ENCODE assay signal across 36 cellular contexts in genomic region chr2:49286726-49287125, GRCh38.
"Had no signal": no experiment of that assay in that cellular context is flagged by ENCODE, and none has a peak within 500 bp of the region (broad histone marks: within the 10 kb centered on the region; RNA-seq: fewer than 3 reads in every experiment).

No MANE protein-coding gene starts in this region.

- H3K4me3 Mint-ChIP-seq: activated CD4-positive, alpha-beta memory T cell treated with anti-CD3 and anti-CD28 coated beads for 36 hours; activated CD4-positive, alpha-beta T cell treated with anti-CD3 and anti-CD28 coated beads for 36 hours; activated CD4-positive, alpha-beta T cell treated with anti-CD3 and anti-CD28 coated beads, Interleukin-2, amount 10 ng/mL, durations not matched to agents 24 days and 14 days; activated CD8-positive, alpha-beta memory T cell treated with anti-CD3 and anti-CD28 coated beads, Interleukin-2, amount 10 ng/mL, durations not matched to agents 7 days and 5 days; activated CD8-positive, alpha-beta T cell treated with anti-CD3 and anti-CD28 coated beads, Interleukin-2, amount 10 ng/mL, durations not matched to agents 7 days and 5 days; activated naive CD4-positive, alpha-beta T cell treated with anti-CD3 and anti-CD28 coated beads for 36 hours; activated naive CD4-positive, alpha-beta T cell treated with anti-CD3 and anti-CD28 coated beads, Interleukin-2, amount 50 U/mL, for 24 hours; activated naive CD8-positive, alpha-beta T cell treated with anti-CD3 and anti-CD28 coated beads for 36 hours; activated naive CD8-positive, alpha-beta T cell treated with anti-CD3 and anti-CD28 coated beads, Interleukin-2, amount 50 U/mL, for 24 hours; activated T-helper 1 cell treated with anti-CD3 and anti-CD28 coated beads, Interleukin-12 subunit alpha, Interleukin-12 subunit beta, Interleukin-2, Interleukin-4 antibody, amounts not matched to agents 30 ng/mL and 10 ng/mL and 1 ng/mL, durations not matched to agents 14 hours and 24 hours and 36 hours; dendritic cell treated with granulocyte-macrophage colony-stimulating factor and Interleukin-4, amounts not matched to agents 40 ng/mL and 50 ng/mL, for 4 days; effector memory CD8-positive, alpha-beta T cell; T-helper 17 cell; T-helper 2 cell treated with Interferon-gamma antibody and Interleukin-4, amounts not matched to agents 5 μg/mL and 100 μg/mL, for 36 hours had no signal

- H3K4me1 ChIP-seq: adrenal gland, body of pancreas, esophagus squamous epithelium had no signal

- H3K27ac ChIP-seq: adrenal gland, body of pancreas, cardiac muscle cell, coronary artery, epithelial cell of prostate, esophagus squamous epithelium had no signal

- H3K27me3 Mint-ChIP-seq: activated CD4-positive, alpha-beta memory T cell treated with anti-CD3 and anti-CD28 coated beads for 36 hours; activated CD4-positive, alpha-beta T cell treated with anti-CD3 and anti-CD28 coated beads for 36 hours; activated CD4-positive, alpha-beta T cell treated with anti-CD3 and anti-CD28 coated beads, Interleukin-2, amount 10 ng/mL, durations not matched to agents 24 days and 14 days; activated CD8-positive, alpha-beta memory T cell treated with anti-CD3 and anti-CD28 coated beads, Interleukin-2, amount 10 ng/mL, durations not matched to agents 7 days and 5 days; activated naive CD4-positive, alpha-beta T cell treated with anti-CD3 and anti-CD28 coated beads, Interleukin-2, amount 50 U/mL, for 24 hours; activated naive CD8-positive, alpha-beta T cell treated with anti-CD3 and anti-CD28 coated beads for 36 hours; activated naive CD8-positive, alpha-beta T cell treated with anti-CD3 and anti-CD28 coated beads, Interleukin-2, amount 50 U/mL, for 24 hours; dendritic cell treated with granulocyte-macrophage colony-stimulating factor and Interleukin-4, amounts not matched to agents 40 ng/mL and 50 ng/mL, for 4 days; effector memory CD8-positive, alpha-beta T cell; T-helper 17 cell had no signal

- H3K9me3 Mint-ChIP-seq: activated CD4-positive, alpha-beta T cell treated with anti-CD3 and anti-CD28 coated beads, Interleukin-2, amount 10 ng/mL, durations not matched to agents 24 days and 14 days; activated naive CD4-positive, alpha-beta T cell treated with anti-CD3 and anti-CD28 coated beads for 36 hours; activated naive CD4-positive, alpha-beta T cell treated with anti-CD3 and anti-CD28 coated beads, Interleukin-2, amount 50 U/mL, for 24 hours; activated T-helper 1 cell treated with anti-CD3 and anti-CD28 coated beads, Interleukin-12 subunit alpha, Interleukin-12 subunit beta, Interleukin-2, Interleukin-4 antibody, amounts not matched to agents 30 ng/mL and 10 ng/mL and 1 ng/mL, durations not matched to agents 14 hours and 24 hours and 36 hours; activated T-helper 2 cell treated with anti-CD3 and anti-CD28 coated beads, Interferon-gamma antibody, Interleukin-2, Interleukin-4, amounts not matched to agents 10 μg/mL and 5 μg/mL and 100 μg/mL, durations not matched to agents 14 hours and 24 hours and 36 hours had no signal

- H3K4me3 ChIP-seq: adrenal gland, body of pancreas, cardiac muscle cell, coronary artery, esophagus squamous epithelium had no signal

- H3K27me3 ChIP-seq: adrenal gland, body of pancreas, cardiac muscle cell, esophagus squamous epithelium had no signal

- H3K9me3 ChIP-seq: adrenal gland, body of pancreas, esophagus squamous epithelium had no signal

- DNase-seq: activated CD4-positive, alpha-beta memory T cell treated with anti-CD3 and anti-CD28 coated beads for 36 hours; activated CD4-positive, alpha-beta T cell treated with anti-CD3 and anti-CD28 coated beads for 36 hours; activated CD4-positive, alpha-beta T cell treated with anti-CD3 and anti-CD28 coated beads, Interleukin-2, amount 10 ng/mL, durations not matched to agents 24 days and 14 days; activated CD4-positive, CD25-positive, alpha-beta regulatory T cell; activated CD4-positive, CD25-positive, alpha-beta regulatory T cell treated with anti-CD3 and anti-CD28 coated beads, Interleukin-2, amount 50 U/mL, for 72 hours; activated CD8-positive, alpha-beta memory T cell treated with anti-CD3 and anti-CD28 coated beads, Interleukin-2, amount 10 ng/mL, durations not matched to agents 7 days and 5 days; activated CD8-positive, alpha-beta memory T cell treated with anti-CD3 and anti-CD28 coated beads, Interleukin-2, amount 50 U/mL, for 4 hours; activated CD8-positive, alpha-beta T cell treated with anti-CD3 and anti-CD28 coated beads, Interleukin-2, amount 10 ng/mL, durations not matched to agents 7 days and 5 days; activated effector memory CD4-positive, alpha-beta T cell treated with anti-CD3 and anti-CD28 coated beads, Interleukin-2, amount 50 U/mL, for 16 hours; activated naive CD4-positive, alpha-beta T cell treated with anti-CD3 and anti-CD28 coated beads for 36 hours; activated naive CD8-positive, alpha-beta T cell treated with anti-CD3 and anti-CD28 coated beads for 36 hours; activated naive CD8-positive, alpha-beta T cell treated with anti-CD3 and anti-CD28 coated beads, Interleukin-2, amount 50 U/mL, for 24 hours; activated T-cell treated with anti-CD3 and anti-CD28 coated beads, Interleukin-2, amount 50 U/mL, for 1 hour; activated T-cell treated with anti-CD3 and anti-CD28 coated beads, Interleukin-2, amount 50 U/mL, for 48 hours; adrenal gland; amygdala; aorta; body of pancreas; central memory CD4-positive, alpha-beta T cell; cerebellar nuclear complex; effector CD4-positive, alpha-beta T cell; effector memory CD8-positive, alpha-beta T cell; esophagus squamous epithelium; foreskin fibroblast; head of caudate nucleus; T-helper 1 cell; T-helper 17 cell; T1000 had no signal

- H3K4me1 Mint-ChIP-seq: activated CD4-positive, alpha-beta T cell treated with anti-CD3 and anti-CD28 coated beads for 36 hours; activated CD4-positive, alpha-beta T cell treated with anti-CD3 and anti-CD28 coated beads, Interleukin-2, amount 10 ng/mL, durations not matched to agents 24 days and 14 days; activated CD8-positive, alpha-beta memory T cell treated with anti-CD3 and anti-CD28 coated beads, Interleukin-2, amount 10 ng/mL, durations not matched to agents 7 days and 5 days; activated naive CD4-positive, alpha-beta T cell treated with anti-CD3 and anti-CD28 coated beads, Interleukin-2, amount 50 U/mL, for 24 hours; activated naive CD8-positive, alpha-beta T cell treated with anti-CD3 and anti-CD28 coated beads for 36 hours; activated naive CD8-positive, alpha-beta T cell treated with anti-CD3 and anti-CD28 coated beads, Interleukin-2, amount 50 U/mL, for 24 hours; T-helper 17 cell had no signal

- H3K27ac Mint-ChIP-seq: activated CD4-positive, alpha-beta memory T cell treated with anti-CD3 and anti-CD28 coated beads for 36 hours; activated CD4-positive, alpha-beta T cell treated with anti-CD3 and anti-CD28 coated beads for 36 hours; activated CD4-positive, alpha-beta T cell treated with anti-CD3 and anti-CD28 coated beads, Interleukin-2, amount 10 ng/mL, durations not matched to agents 24 days and 14 days; activated CD8-positive, alpha-beta memory T cell treated with anti-CD3 and anti-CD28 coated beads, Interleukin-2, amount 10 ng/mL, durations not matched to agents 7 days and 5 days; activated CD8-positive, alpha-beta T cell treated with anti-CD3 and anti-CD28 coated beads, Interleukin-2, amount 10 ng/mL, durations not matched to agents 7 days and 5 days; activated naive CD4-positive, alpha-beta T cell treated with anti-CD3 and anti-CD28 coated beads for 36 hours; activated naive CD4-positive, alpha-beta T cell treated with anti-CD3 and anti-CD28 coated beads, Interleukin-2, amount 50 U/mL, for 24 hours; activated naive CD8-positive, alpha-beta T cell treated with anti-CD3 and anti-CD28 coated beads for 36 hours; activated naive CD8-positive, alpha-beta T cell treated with anti-CD3 and anti-CD28 coated beads, Interleukin-2, amount 50 U/mL, for 24 hours; activated T-helper 1 cell treated with anti-CD3 and anti-CD28 coated beads, Interleukin-12 subunit alpha, Interleukin-12 subunit beta, Interleukin-2, Interleukin-4 antibody, amounts not matched to agents 30 ng/mL and 10 ng/mL and 1 ng/mL, durations not matched to agents 14 hours and 24 hours and 36 hours; activated T-helper 2 cell treated with anti-CD3 and anti-CD28 coated beads, Interferon-gamma antibody, Interleukin-2, Interleukin-4, amounts not matched to agents 10 μg/mL and 5 μg/mL and 100 μg/mL, durations not matched to agents 14 hours and 24 hours and 36 hours; dendritic cell treated with granulocyte-macrophage colony-stimulating factor and Interleukin-4, amounts not matched to agents 40 ng/mL and 50 ng/mL, for 4 days; effector memory CD8-positive, alpha-beta T cell; T-helper 17 cell; T-helper 2 cell treated with Interferon-gamma antibody and Interleukin-4, amounts not matched to agents 5 μg/mL and 100 μg/mL, for 36 hours had no signal

- H3K36me3 ChIP-seq: adrenal gland, cardiac muscle cell, esophagus squamous epithelium had no signal

- H3K36me3 Mint-ChIP-seq: activated CD4-positive, alpha-beta memory T cell treated with anti-CD3 and anti-CD28 coated beads for 36 hours; activated CD8-positive, alpha-beta memory T cell treated with anti-CD3 and anti-CD28 coated beads, Interleukin-2, amount 10 ng/mL, durations not matched to agents 7 days and 5 days; activated naive CD4-positive, alpha-beta T cell treated with anti-CD3 and anti-CD28 coated beads, Interleukin-2, amount 50 U/mL, for 24 hours; activated naive CD8-positive, alpha-beta T cell treated with anti-CD3 and anti-CD28 coated beads for 36 hours had no signal
